Comparison of ENCODE assay signal across 8 cellular contexts in genomic region chr15:74842581-74843444, GRCh38. TPM values are rescaled to one million over a fixed set of nuclear protein-coding genes. Genes with fewer than 3 reads are reported as not detected.
DNase-seq lines count a peak whose midpoint lies in the region; ATAC-seq and TF ChIP-seq lines count a peak whose summit lies in the region.

TSS of gene ULK3 (minus strand) at chr15:74843156. CDS start at chr15:74843105, 51 bp downstream.

- POLR2A ChIA-PET in PC-3 (lab: Charles Lee; ENCODE audit: unreplicated experiment), result interaction anchor here (0.5 to 0.6 kb wide), 2 partner anchors 98 to 509 kb away, joined by 3 read pairs; no protein-coding TSS in a partner anchor

- DNase-seq in DMS153 (lab: John Stamatoyannopoulos, UW), result peak; percentile 67
- DNase-seq in Jurkat, Clone E6-1 (ENCODE audit: low read depth, low spot score), result peak; percentile 80
- DNase-seq in PC-3, result peak; percentile 88
- peak; percentile 94 for DNase-seq in activated T-cell treated with anti-CD3 and anti-CD28 coated beads for 48 hours (ENCODE audit: low read depth)
- DNase-seq in epithelial cell of prostate (ENCODE audit: low read depth, low spot score), result peak; percentile 46
- peak; percentile 93 to 95 (median 94) for DNase-seq in mucosa of descending colon
- DNase-seq in stimulated activated CD8-positive, alpha-beta memory T cell treated with anti-CD3 and anti-CD28 coated beads, Interleukin-4, amount 100 ng/mL, for 24 hours (ENCODE audit: low read depth), result peak; percentile 85

- H3F3A ChIP-seq in PC-3 (ENCODE audit: low read length, unreplicated experiment), result no peaks in the 10 kb centered on the region

- peak within 1 kb of the TSS; percentile 19; the same call in 1 of the 2 replicates for H3K27ac ChIP-seq in PC-3 (ENCODE audit: low read length)
- peak within 1 kb of the TSS; percentile 63 for H3K27ac ChIP-seq in epithelial cell of prostate

- H3K79me2 ChIP-seq in PC-3 (ENCODE audit: low read length), result 0 out of 2 replicates have a peak, but pooled peaks cover 5% of the 10 kb centered on the region

- H2AFZ ChIP-seq in PC-3 (ENCODE audit: low read length), result peak within 1 kb of the TSS; percentile 88

- H3K9ac ChIP-seq in PC-3 (ENCODE audit: low read length), result peak within 1 kb of the TSS; percentile 81

- intact Hi-C loops in PC-3 (cut with micrococcal nuclease) (loop anchor here (10.0 kb wide), 1 partner anchor 62 kb away; the partner anchor contains the start of gene FAM219B), mucosa of descending colon (cut with DNase I, micrococcal nuclease) (no loop called here)

- no peaks in the 10 kb centered on the region for H3K27me3 ChIP-seq in PC-3 (ENCODE audit: low read length)

- H3K4me2 ChIP-seq in PC-3 (ENCODE audit: low read length), result peak within 1 kb of the TSS; percentile 88

- TF ChIP-seq CTCF in PC-3 (conservative IDR thresholded peaks at IDR 0.05; ENCODE audit: low read depth, low read length) (peak; percentile 41), mucosa of descending colon (IDR thresholded peaks at IDR 0.05) (peak; percentile 94)

- TSS peak; percentile 19 for BruUV-seq in PC-3 (replicated peaks; lab: Mats Ljungman, UMichigan)

- H3K4me1 ChIP-seq in PC-3 (ENCODE audit: insufficient read depth, low read length), result peaks cover 14% of the 10 kb centered on the region
- peaks cover 20% of the 10 kb centered on the region for H3K4me1 ChIP-seq in mucosa of descending colon (ENCODE audit: low read depth)

- H4K20me1 ChIP-seq in PC-3 (ENCODE audit: low read length), result no peaks in the 10 kb centered on the region

- ATAC-seq in GM21619 (IDR thresholded peaks at IDR 0.05; ENCODE audit: unreplicated experiment) (peak; percentile 72), PC-3 (peak; percentile 85), mucosa of descending colon (peak; percentile 93)

- H3K9me3 ChIP-seq in PC-3 (ENCODE audit: low read length) (no peaks in the 10 kb centered on the region), mucosa of descending colon (no peaks in the 10 kb centered on the region)

- H3K4me3 ChIP-seq in Jurkat, Clone E6-1 (ENCODE audit: low read length), result peak within 1 kb of the TSS; percentile 86
- H3K4me3 ChIP-seq in PC-3 (ENCODE audit: low read length) (peak within 1 kb of the TSS; percentile 80), mucosa of descending colon (peak within 1 kb of the TSS; percentile 45)

- no peaks in the 10 kb centered on the region for H3K9me2 ChIP-seq in PC-3 (replicated peaks; ENCODE audit: low read length)

- CTCF ChIA-PET in PC-3 (lab: Charles Lee), result interaction anchor here (0.6 to 1.0 kb wide), 2 partner anchors 62 to 71 kb away, joined by 3 to 4 read pairs; no protein-coding TSS in a partner anchor

- H3K36me3 ChIP-seq in PC-3 (ENCODE audit: low read depth, low read length) (no peaks in the 10 kb centered on the region), mucosa of descending colon (ENCODE audit: low read depth) (no peaks in the 10 kb centered on the region)

RNA-seq across cellular contexts. Expression of gene ULK3, which starts in this region (rescaled TPM):
- 91.9 TPM for polyA plus RNA-seq in Jurkat, Clone E6-1 (2012; ENCODE audit: insufficient read depth, insufficient read length)
- total RNA-seq in PC-3 (2014; rRNA removed) (20.3 and 29.7 TPM in 2 replicates), mucosa of descending colon (10 to 100 TPM; 66.5 to 89.3 (median 73.1) TPM)

Comparison
In these comparisons a context has a peak if more than half of its experiments do, and no peak if none do; other contexts are left out.
1. Peak in every context shown above with its lines: DNase-seq, ATAC-seq, H3K4me3 ChIP-seq and H3K27ac ChIP-seq.